14 cellular contexts compared by ENCODE assay signal in genomic region chr15:68552773-68553172, GRCh38. TPM values are rescaled to one million over a fixed set of nuclear protein-coding genes. Genes with fewer than 3 reads are reported as not detected.
DNase-seq lines count a peak whose midpoint lies in the region; ATAC-seq and TF ChIP-seq lines count a peak whose summit lies in the region.
"Had no signal": no experiment of that assay in that cellular context is flagged by ENCODE, and none has a peak within 500 bp of the region (broad histone marks: within the 10 kb centered on the region; RNA-seq: fewer than 3 reads in every experiment).

No MANE protein-coding gene starts in this region.

- no peaks in the 10 kb centered on the region; the same call in 1 of the 2 replicates for H3K4me1 ChIP-seq in PC-3 (ENCODE audit: insufficient read depth, low read length)
- H3K4me1 ChIP-seq in fibroblast of lung (ENCODE audit: control insufficient read depth, extremely low read depth, insufficient read depth, low read length): peaks cover 6% of the 10 kb centered on the region
- H3K4me1 ChIP-seq: transverse colon had no signal

- H3K79me2 ChIP-seq in PC-3 (ENCODE audit: low read length) (no peaks in the 10 kb centered on the region), fibroblast of lung (ENCODE audit: control insufficient read depth, insufficient read depth, low read length) (no peaks in the 10 kb centered on the region)

- H2AFZ ChIP-seq in PC-3 (ENCODE audit: low read length): no peak overlapping the region
- peak overlapping the region; percentile 10 for H2AFZ ChIP-seq in fibroblast of lung (ENCODE audit: low read length)

- peaks cover 47% of the 10 kb centered on the region for H3K27me3 Mint-ChIP-seq in activated CD4-positive, alpha-beta T cell treated with anti-CD3 and anti-CD28 coated beads for 36 hours

- no peak overlapping the region for H3K9ac ChIP-seq in PC-3 (ENCODE audit: low read length)
- no peak overlapping the region for H3K9ac ChIP-seq in fibroblast of lung (ENCODE audit: insufficient read depth, low read length)

- H3K4me3 ChIP-seq in PC-3 (ENCODE audit: low read length): no peak overlapping the region
- no peak overlapping the region for H3K4me3 ChIP-seq in fibroblast of lung (replicated peaks in 1 of 4; ENCODE audit: control extremely low read depth in 1 of 4, insufficient read depth in 1 of 4, low read depth in 3 of 4, low read length in 4 of 4)
- H3K4me3 ChIP-seq: heart left ventricle, transverse colon had no signal

- intact Hi-C loops in PC-3 (cut with micrococcal nuclease): loop anchor here (5.0 kb wide), 1 partner anchor 370 kb away; no protein-coding TSS in a partner anchor
- intact Hi-C loops in activated CD4-positive, alpha-beta T cell treated with anti-CD3 and anti-CD28 coated beads for 36 hours (cut with DNase I, micrococcal nuclease): loop anchor here (5.0 kb wide), 2 partner anchors 245 to 375 kb away; no protein-coding TSS in a partner anchor

- no TSS peak for BruUV-seq in PC-3 (replicated peaks; lab: Mats Ljungman, UMichigan)

- H3K36me3 Mint-ChIP-seq in activated CD4-positive, alpha-beta T cell treated with anti-CD3 and anti-CD28 coated beads for 36 hours (ENCODE audit: low read depth): no peaks in the 10 kb centered on the region

- H3K4me2 ChIP-seq in PC-3 (ENCODE audit: low read length) (no peak overlapping the region), fibroblast of lung (ENCODE audit: extremely low read depth, insufficient read depth, low read length) (no peak overlapping the region)

- DNase-seq in NCI-H345 (lab: John Stamatoyannopoulos, UW): peak; percentile 5
- DNase-seq in NCI-H345 treated with DMSO at 0.1 percent for 48 hours (lab: John Stamatoyannopoulos, UW; ENCODE audit: unreplicated experiment): no peak
- peak; percentile 49 for DNase-seq in PC-3
- peak in 1 of 2 donors; percentile 23 for DNase-seq in fibroblast of lung (ENCODE audit: low read depth in 2 of 2)
- peak; percentile 93 for DNase-seq in pons (ENCODE audit: low spot score)
- no peak for DNase-seq in activated CD4-positive, alpha-beta T cell treated with anti-CD3 and anti-CD28 coated beads for 36 hours
- DNase-seq: activated CD4-positive, alpha-beta T cell treated with anti-CD3 and anti-CD28 coated beads, Interleukin-2, amount 10 ng/mL, durations not matched to agents 7 days and 5 days; activated gamma-delta T cell treated with Interleukin-2 at 50 U/mL for 16 hours; effector CD4-positive, alpha-beta T cell; NCI-H1105 treated with DMSO at 0.1 percent for 48 hours; transverse colon had no signal

- no peak overlapping the region for H3K4me3 Mint-ChIP-seq in activated CD4-positive, alpha-beta T cell treated with anti-CD3 and anti-CD28 coated beads for 36 hours
- H3K4me3 Mint-ChIP-seq: activated CD4-positive, alpha-beta T cell treated with anti-CD3 and anti-CD28 coated beads, Interleukin-2, amount 10 ng/mL, durations not matched to agents 7 days and 5 days had no signal

- H3K27ac Mint-ChIP-seq in activated CD4-positive, alpha-beta T cell treated with anti-CD3 and anti-CD28 coated beads for 36 hours: no peak overlapping the region
- H3K27ac Mint-ChIP-seq: activated CD4-positive, alpha-beta T cell treated with anti-CD3 and anti-CD28 coated beads, Interleukin-2, amount 10 ng/mL, durations not matched to agents 7 days and 5 days had no signal

- H3F3A ChIP-seq in PC-3 (ENCODE audit: low read length, unreplicated experiment): no peaks in the 10 kb centered on the region

- H3K4me1 Mint-ChIP-seq in activated CD4-positive, alpha-beta T cell treated with anti-CD3 and anti-CD28 coated beads for 36 hours: peaks cover 6% of the 10 kb centered on the region

- H3K27me3 ChIP-seq in PC-3 (ENCODE audit: low read length) (no peaks in the 10 kb centered on the region; the same call in 1 of the 2 replicates), fibroblast of lung (ENCODE audit: control insufficient read depth, insufficient read depth, low read length) (no peaks in the 10 kb centered on the region)
- H3K27me3 ChIP-seq: heart left ventricle had no signal

- no peaks in the 10 kb centered on the region for H3K9me3 Mint-ChIP-seq in activated CD4-positive, alpha-beta T cell treated with anti-CD3 and anti-CD28 coated beads for 36 hours (ENCODE audit: low read depth)
- H3K9me3 Mint-ChIP-seq: activated CD4-positive, alpha-beta T cell treated with anti-CD3 and anti-CD28 coated beads, Interleukin-2, amount 10 ng/mL, durations not matched to agents 7 days and 5 days had no signal

- H3K36me3 ChIP-seq in PC-3 (ENCODE audit: low read depth, low read length) (no peaks in the 10 kb centered on the region), fibroblast of lung (ENCODE audit: control insufficient read depth, insufficient read depth, low read length) (no peaks in the 10 kb centered on the region)
- H3K36me3 ChIP-seq: heart left ventricle, transverse colon had no signal

- no peaks in the 10 kb centered on the region for H4K20me1 ChIP-seq in PC-3 (ENCODE audit: low read length)
- no peaks in the 10 kb centered on the region for H4K20me1 ChIP-seq in fibroblast of lung (ENCODE audit: control insufficient read depth, extremely low read depth, insufficient read depth, low read length)

- no peaks in the 10 kb centered on the region for H3K9me2 ChIP-seq in PC-3 (replicated peaks; ENCODE audit: low read length)

- ATAC-seq in PC-3 (peak; percentile 57), HG03565 (IDR thresholded peaks at IDR 0.05; ENCODE audit: unreplicated experiment) (no peak), HG03571 (IDR thresholded peaks at IDR 0.05; ENCODE audit: unreplicated experiment) (no peak)
- ATAC-seq in activated CD4-positive, alpha-beta T cell treated with anti-CD3 and anti-CD28 coated beads for 36 hours: no peak

- H3K9me3 ChIP-seq in PC-3 (ENCODE audit: low read length) (no peaks in the 10 kb centered on the region), fibroblast of lung (ENCODE audit: control insufficient read depth, insufficient read depth, low read depth, low read length) (no peaks in the 10 kb centered on the region)
- H3K9me3 ChIP-seq: heart left ventricle, transverse colon had no signal

- POLR2A ChIA-PET in PC-3 (lab: Charles Lee; ENCODE audit: unreplicated experiment): no interaction called here
- POLR2A ChIA-PET in activated CD4-positive, alpha-beta T cell treated with anti-CD3 and anti-CD28 coated beads for 36 hours (lab: Charles Lee): no interaction called here

- H3K27ac ChIP-seq in PC-3 (ENCODE audit: low read length): no peak overlapping the region
- no peak overlapping the region for H3K27ac ChIP-seq in fibroblast of lung (ENCODE audit: insufficient read depth, low read length)
- H3K27ac ChIP-seq: heart left ventricle, transverse colon had no signal

- TF ChIP-seq CTCF in PC-3 (conservative IDR thresholded peaks at IDR 0.05; ENCODE audit: low read depth, low read length) (no peak), fibroblast of lung (conservative IDR thresholded peaks at IDR 0.05 in 1 of 2, IDR thresholded peaks at IDR 0.05 in 1 of 2; ENCODE audit: low read depth in 1 of 2, low read length in 2 of 2) (no peak)

- CTCF ChIA-PET in PC-3 (lab: Charles Lee): interaction anchor here (0.5 kb wide), 1 partner anchor 200 kb away, joined by 3 read pairs; no protein-coding TSS in a partner anchor
- CTCF ChIA-PET in activated CD4-positive, alpha-beta T cell treated with anti-CD3 and anti-CD28 coated beads for 36 hours (lab: Charles Lee): interaction anchor here (0.6 to 8.5 kb wide), 7 partner anchors 10 to 368 kb away, joined by 3 to 124 read pairs (median 3); no protein-coding TSS in a partner anchor

RNA-seq across cellular contexts. Expression of gene CORO2B, which starts 26.0 kb away (rescaled TPM):
- total RNA-seq in PC-3 (2014; rRNA removed) (0.66 and 0.92 TPM in 2 replicates), fibroblast of lung (15.7 and 25.3 TPM in 2 replicates)
- polyA plus RNA-seq in fibroblast of lung: 17.5 and 70.2 TPM in 2 replicates
- 22.1 and 70.4 TPM in 2 replicates for polyA plus RNA-seq in fibroblast of lung (2012)
- polyA minus RNA-seq in fibroblast of lung (ENCODE audit: low replicate concordance): 58.7 and 208 TPM in 2 replicates
- under 1 TPM; 0.09 to 0.11 TPM for total RNA-seq in activated CD4-positive, alpha-beta T cell treated with anti-CD3 and anti-CD28 coated beads for 36 hours
- total RNA-seq: activated CD4-positive, alpha-beta T cell treated with anti-CD3 and anti-CD28 coated beads, Interleukin-2, amount 10 ng/mL, durations not matched to agents 7 days and 5 days had no signal

Comparison
In these comparisons a context has a peak if more than half of its experiments do, and no peak if none do; other contexts are left out.
1. DNase-seq: peak in NCI-H345 (single experiment), PC-3 (single experiment) and pons (single experiment); none in NCI-H345 treated with DMSO at 0.1 percent for 48 hours (single experiment) and activated CD4-positive, alpha-beta T cell treated with anti-CD3 and anti-CD28 coated beads for 36 hours (single experiment).